Comparison of ENCODE assay signal across 22 cellular contexts in genomic region chr16:88073201-88073721, GRCh38.
"Had no signal": no experiment of that assay in that cellular context is flagged by ENCODE, and none has a peak within 500 bp of the region (broad histone marks: within the 10 kb centered on the region; RNA-seq: fewer than 3 reads in every experiment).

No MANE protein-coding gene starts in this region.

- H3K4me3 ChIP-seq: neural progenitor cell, psoas muscle, right atrium auricular region, skin epidermis, testis, vagina had no signal

- DNase-seq: activated CD4-positive, alpha-beta T cell treated with anti-CD3 and anti-CD28 coated beads for 1 hour; activated CD4-positive, alpha-beta T cell treated with anti-CD3 and anti-CD28 coated beads, Interleukin-2, amount 50 U/mL, for 1 hour; activated T-cell treated with anti-CD3 and anti-CD28 coated beads, Interleukin-2, amount 50 U/mL, for 24 hours; effector CD4-positive, alpha-beta T cell; foreskin melanocyte; naive thymus-derived CD8-positive, alpha-beta T cell; stimulated activated CD4-positive, alpha-beta T cell treated with anti-CD3 and anti-CD28 coated beads, Interleukin-15, amount 100 ng/mL, for 24 hours; stimulated activated naive B cell treated with anti-CD40 and anti-IgM and Interleukin-4, amounts not matched to agents 10 μg/mL and 1 μg/mL and 100 μg/mL, for 72 hours; T-helper 1 cell; testis; trophoblast cell; WERI-Rb-1 had no signal

- H3K4me2 ChIP-seq: neural progenitor cell had no signal

- ATAC-seq: activated naive CD4-positive, alpha-beta T cell treated with anti-CD3 and anti-CD28 coated beads, Interleukin-2, amount 50 U/mL, for 72 hours; activated T-helper 17 cell treated with anti-CD3 and anti-CD28 coated beads, Interleukin-2, amount 50 U/mL, for 72 hours; naive thymus-derived CD8-positive, alpha-beta T cell; psoas muscle; stimulated activated naive B cell treated with anti-CD40 and anti-IgM and Interleukin-4, amounts not matched to agents 10 μg/mL and 1 μg/mL and 100 μg/mL, for 72 hours had no signal

- H3K4me1 ChIP-seq: neural progenitor cell, psoas muscle, testis had no signal

- H3K27me3 Mint-ChIP-seq: activated T-cell treated with anti-CD3 and anti-CD28 coated beads, Interleukin-2, amount 50 U/mL, for 24 hours; activated T-helper 17 cell treated with anti-CD3 and anti-CD28 coated beads, Interleukin-2, amount 50 U/mL, for 72 hours; dendritic cell treated with granulocyte-macrophage colony-stimulating factor and Interleukin-4, amounts not matched to agents 40 ng/mL and 50 ng/mL, for 4 days; naive thymus-derived CD8-positive, alpha-beta T cell; stimulated activated naive B cell treated with anti-CD40 and anti-IgM and Interleukin-4, amounts not matched to agents 10 μg/mL and 1 μg/mL and 100 μg/mL, for 72 hours had no signal

- H3K36me3 ChIP-seq: neural progenitor cell, WERI-Rb-1 had no signal

- H3K9me3 ChIP-seq: psoas muscle, right atrium auricular region, testis, vagina had no signal

- H3K9ac ChIP-seq: neural progenitor cell had no signal

- H3K27ac ChIP-seq: neural progenitor cell, psoas muscle, right atrium auricular region, skin epidermis, testis, vagina, WERI-Rb-1 had no signal

- H3K4me1 Mint-ChIP-seq: activated T-helper 17 cell treated with anti-CD3 and anti-CD28 coated beads, Interleukin-2, amount 50 U/mL, for 72 hours; mesothelial cell of epicardium; neural progenitor cell had no signal

- H3K4me3 Mint-ChIP-seq: activated T-cell treated with anti-CD3 and anti-CD28 coated beads, Interleukin-2, amount 50 U/mL, for 24 hours; activated T-helper 17 cell treated with anti-CD3 and anti-CD28 coated beads, Interleukin-2, amount 50 U/mL, for 72 hours; brain; dendritic cell treated with granulocyte-macrophage colony-stimulating factor and Interleukin-4, amounts not matched to agents 40 ng/mL and 50 ng/mL, for 4 days; mesothelial cell of epicardium; naive thymus-derived CD8-positive, alpha-beta T cell; neural progenitor cell; stimulated activated naive B cell treated with anti-CD40 and anti-IgM and Interleukin-4, amounts not matched to agents 10 μg/mL and 1 μg/mL and 100 μg/mL, for 72 hours had no signal

- H3K27ac Mint-ChIP-seq: activated T-cell treated with anti-CD3 and anti-CD28 coated beads, Interleukin-2, amount 50 U/mL, for 24 hours; activated T-helper 17 cell treated with anti-CD3 and anti-CD28 coated beads, Interleukin-2, amount 50 U/mL, for 72 hours; dendritic cell treated with granulocyte-macrophage colony-stimulating factor and Interleukin-4, amounts not matched to agents 40 ng/mL and 50 ng/mL, for 4 days; mesothelial cell of epicardium; neural progenitor cell had no signal

- H3K27me3 ChIP-seq: neural progenitor cell, right atrium auricular region, testis, vagina had no signal

- H3K9me3 Mint-ChIP-seq: activated naive CD4-positive, alpha-beta T cell treated with anti-CD3 and anti-CD28 coated beads, Interleukin-2, amount 50 U/mL, for 72 hours; activated T-cell treated with anti-CD3 and anti-CD28 coated beads, Interleukin-2, amount 50 U/mL, for 24 hours; activated T-helper 17 cell treated with anti-CD3 and anti-CD28 coated beads, Interleukin-2, amount 50 U/mL, for 72 hours; dendritic cell treated with granulocyte-macrophage colony-stimulating factor and Interleukin-4, amounts not matched to agents 40 ng/mL and 50 ng/mL, for 4 days; mesothelial cell of epicardium; naive thymus-derived CD8-positive, alpha-beta T cell; neural progenitor cell had no signal

- H2AFZ ChIP-seq: neural progenitor cell had no signal
